In genomic region chr2:159157361-159158045, GRCh38 we compare ENCODE assay signal across 9 cellular contexts.
DNase-seq lines count a peak whose midpoint lies in the region; ATAC-seq and TF ChIP-seq lines count a peak whose summit lies in the region.
"Had no signal": no experiment of that assay in that cellular context is flagged by ENCODE, and none has a peak within 500 bp of the region (broad histone marks: within the 10 kb centered on the region; RNA-seq: fewer than 3 reads in every experiment).

No MANE protein-coding gene starts in this region.

- DNase-seq in RPMI7951 (ENCODE audit: low read depth) (peak; percentile 70), left kidney (ENCODE audit: low read depth, low spot score) (peak; percentile 25), activated gamma-delta T cell (lab: John Stamatoyannopoulos, UW) (no peak), NCI-H1417 treated with DMSO at 0.1 percent for 48 hours (lab: John Stamatoyannopoulos, UW) (no peak), testis (no peak)
- DNase-seq: immature natural killer cell had no signal

- intact Hi-C loops in testis (cut with DNase I; ENCODE audit: low total_unique reads), result no loop called here

- peak overlapping the region; percentile 81 for H3K4me2 ChIP-seq in BLaER1

- no peak overlapping the region for H3K4me3 ChIP-seq in BLaER1
- no peak overlapping the region for H3K4me3 ChIP-seq in testis

- WGBS in testis, 2 donors, result 95 to 96% methylated on average over 9 of the region's 9 CpGs

- TF ChIP-seq CTCF in testis (IDR thresholded peaks at IDR 0.05), result no peak

- H3K27ac ChIP-seq in BLaER1 (peak overlapping the region; percentile 54), testis (no peak overlapping the region)

- H4K20me1 ChIP-seq in BLaER1, result no peaks in the 10 kb centered on the region

- H3K36me3 ChIP-seq in BLaER1 (no peaks in the 10 kb centered on the region), testis (ENCODE audit: low read depth, missing control alignments) (no peaks in the 10 kb centered on the region)

- H3K9me3 ChIP-seq in BLaER1 (no peaks in the 10 kb centered on the region), testis (no peaks in the 10 kb centered on the region)

- H3K27me3 ChIP-seq in BLaER1 (no peaks in the 10 kb centered on the region), testis (no peaks in the 10 kb centered on the region)

- H3K4me1 ChIP-seq in BLaER1, result peaks cover 95% of the 10 kb centered on the region
- no peaks in the 10 kb centered on the region for H3K4me1 ChIP-seq in testis

- H3K9ac ChIP-seq in BLaER1, result no peak overlapping the region; the same call in 1 of the 2 replicates

- TF ChIP-seq POLR2A in testis (IDR thresholded peaks at IDR 0.05), result no peak

- ATAC-seq in GM19395 (IDR thresholded peaks at IDR 0.05; ENCODE audit: unreplicated experiment) (peak; percentile 78), GM18519 (IDR thresholded peaks at IDR 0.05; ENCODE audit: low FRiP score, unreplicated experiment) (no peak)

Comparison
In these comparisons a context has a peak if more than half of its experiments do, and no peak if none do; other contexts are left out.
1. DNase-seq: peak in RPMI7951 (single experiment) and left kidney (single experiment); none in activated gamma-delta T cell (single experiment), NCI-H1417 treated with DMSO at 0.1 percent for 48 hours (single experiment) and testis (single experiment).